In the genomic region with DNA sequence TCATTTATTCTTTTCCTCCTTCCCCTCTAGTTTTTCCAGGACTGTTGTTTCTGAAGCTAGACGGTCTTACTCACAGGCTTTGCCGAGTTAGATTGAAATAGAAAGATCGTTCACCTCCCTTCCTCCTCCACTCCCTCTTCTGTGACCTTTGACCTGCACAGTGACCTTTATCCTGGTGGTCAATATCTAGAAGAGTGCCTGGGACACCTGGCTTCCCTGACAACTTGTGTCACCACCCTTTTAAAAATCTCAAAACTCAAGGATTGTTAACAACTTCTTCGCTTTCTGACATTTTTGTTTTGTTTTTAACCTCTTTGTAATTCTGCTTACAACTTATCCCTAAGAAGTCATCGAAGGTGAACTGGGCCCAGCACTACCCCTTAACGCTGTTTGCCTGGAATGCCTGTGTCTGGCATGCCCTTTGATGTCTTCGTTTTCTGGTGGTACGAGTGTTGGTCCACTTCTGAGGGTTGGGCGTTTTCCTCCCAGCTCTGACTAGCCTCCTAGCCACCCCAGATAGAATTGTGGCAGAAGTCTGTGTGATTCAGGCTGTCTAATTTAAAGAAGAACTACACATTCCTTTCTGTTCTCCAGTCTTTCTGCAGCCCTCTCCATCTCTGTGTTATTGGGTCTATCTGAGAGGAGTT, we compare ENCODE assay signal across 1 cellular context.
TF ChIP-seq lines count a peak whose summit lies in the region.

No MANE protein-coding gene starts in this region.

TF ChIP-seq in K562, 482 proteins besides CTCF, POLR2A, EP300 and RAD21:
- TF ChIP-seq, protein P1, sequence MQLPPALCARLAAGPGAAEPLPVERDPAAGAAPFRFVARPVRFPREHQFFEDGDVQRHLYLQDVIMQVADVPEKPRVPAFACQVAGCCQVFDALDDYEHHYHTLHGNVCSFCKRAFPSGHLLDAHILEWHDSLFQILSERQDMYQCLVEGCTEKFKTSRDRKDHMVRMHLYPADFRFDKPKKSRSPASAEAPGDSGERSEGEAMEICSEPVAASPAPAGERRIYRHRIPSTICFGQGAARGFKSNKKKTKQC (CRISPR knock-in tag; IDR thresholded peaks at IDR 0.05) = no peak
- 0 out of 2 replicates have a peak, but pooled peaks have one; percentile 47 for TF ChIP-seq NR2C1 (IDR thresholded peaks at IDR 0.05)
- peak; percentile 56; the same call in 1 of the 2 replicates for TF ChIP-seq NR2C1 (tag; IDR thresholded peaks at IDR 0.05)
- TF ChIP-seq NR2C2 (CRISPR knock-in tag; IDR thresholded peaks at IDR 0.05) = no peak
- TF ChIP-seq NR2C2 (tag; IDR thresholded peaks at IDR 0.05) = peak; percentile 50
